ENCODE assay signal across 1 cellular context in the genomic region with DNA sequence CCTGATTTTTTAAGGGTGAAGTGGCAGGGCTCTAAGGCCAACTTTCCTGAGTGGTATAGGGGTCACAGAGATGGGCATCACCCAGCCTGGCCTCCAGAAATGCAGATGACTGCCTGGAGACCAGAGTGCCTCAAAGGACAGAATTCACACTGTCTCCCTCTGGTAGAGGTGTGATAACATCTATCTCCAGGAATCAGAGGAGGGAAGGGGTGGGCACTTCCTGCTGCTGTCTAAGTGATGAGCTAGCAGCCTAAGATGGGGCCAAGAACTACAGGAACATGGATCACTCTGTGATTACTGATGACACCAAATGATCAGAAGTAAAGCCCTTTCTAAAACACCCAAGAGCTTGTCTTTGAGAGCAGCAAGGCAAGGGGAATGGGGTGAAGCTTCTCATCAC.
TF ChIP-seq lines count a peak whose summit lies in the region.

No MANE protein-coding gene starts in this region.

TF ChIP-seq in IMR-90, 13 proteins besides CTCF, POLR2A, EP300 and RAD21 (continued from another document):
- TF ChIP-seq, protein P1, sequence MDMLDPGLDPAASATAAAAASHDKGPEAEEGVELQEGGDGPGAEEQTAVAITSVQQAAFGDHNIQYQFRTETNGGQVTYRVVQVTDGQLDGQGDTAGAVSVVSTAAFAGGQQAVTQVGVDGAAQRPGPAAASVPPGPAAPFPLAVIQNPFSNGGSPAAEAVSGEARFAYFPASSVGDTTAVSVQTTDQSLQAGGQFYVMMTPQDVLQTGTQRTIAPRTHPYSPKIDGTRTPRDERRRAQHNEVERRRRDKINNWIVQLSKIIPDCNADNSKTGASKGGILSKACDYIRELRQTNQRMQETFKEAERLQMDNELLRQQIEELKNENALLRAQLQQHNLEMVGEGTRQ (IDR thresholded peaks at IDR 0.05; ENCODE audit: low read depth, low read length): no peak
- TF ChIP-seq SMC3 (IDR thresholded peaks at IDR 0.05; ENCODE audit: low read depth, low read length) (no peak), MAZ (IDR thresholded peaks at IDR 0.05; ENCODE audit: borderline replicate concordance, low read depth, low read length) (no peak), FOS (IDR thresholded peaks at IDR 0.05; ENCODE audit: low read depth, low read length) (no peak)
- TF ChIP-seq, protein P2, sequence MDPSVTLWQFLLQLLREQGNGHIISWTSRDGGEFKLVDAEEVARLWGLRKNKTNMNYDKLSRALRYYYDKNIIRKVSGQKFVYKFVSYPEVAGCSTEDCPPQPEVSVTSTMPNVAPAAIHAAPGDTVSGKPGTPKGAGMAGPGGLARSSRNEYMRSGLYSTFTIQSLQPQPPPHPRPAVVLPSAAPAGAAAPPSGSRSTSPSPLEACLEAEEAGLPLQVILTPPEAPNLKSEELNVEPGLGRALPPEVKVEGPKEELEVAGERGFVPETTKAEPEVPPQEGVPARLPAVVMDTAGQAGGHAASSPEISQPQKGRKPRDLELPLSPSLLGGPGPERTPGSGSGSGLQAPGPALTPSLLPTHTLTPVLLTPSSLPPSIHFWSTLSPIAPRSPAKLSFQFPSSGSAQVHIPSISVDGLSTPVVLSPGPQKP (IDR thresholded peaks at IDR 0.05; ENCODE audit: borderline replicate concordance, low read depth, low read length): no peak
